35 cellular contexts compared by ENCODE assay signal in the genomic region with DNA sequence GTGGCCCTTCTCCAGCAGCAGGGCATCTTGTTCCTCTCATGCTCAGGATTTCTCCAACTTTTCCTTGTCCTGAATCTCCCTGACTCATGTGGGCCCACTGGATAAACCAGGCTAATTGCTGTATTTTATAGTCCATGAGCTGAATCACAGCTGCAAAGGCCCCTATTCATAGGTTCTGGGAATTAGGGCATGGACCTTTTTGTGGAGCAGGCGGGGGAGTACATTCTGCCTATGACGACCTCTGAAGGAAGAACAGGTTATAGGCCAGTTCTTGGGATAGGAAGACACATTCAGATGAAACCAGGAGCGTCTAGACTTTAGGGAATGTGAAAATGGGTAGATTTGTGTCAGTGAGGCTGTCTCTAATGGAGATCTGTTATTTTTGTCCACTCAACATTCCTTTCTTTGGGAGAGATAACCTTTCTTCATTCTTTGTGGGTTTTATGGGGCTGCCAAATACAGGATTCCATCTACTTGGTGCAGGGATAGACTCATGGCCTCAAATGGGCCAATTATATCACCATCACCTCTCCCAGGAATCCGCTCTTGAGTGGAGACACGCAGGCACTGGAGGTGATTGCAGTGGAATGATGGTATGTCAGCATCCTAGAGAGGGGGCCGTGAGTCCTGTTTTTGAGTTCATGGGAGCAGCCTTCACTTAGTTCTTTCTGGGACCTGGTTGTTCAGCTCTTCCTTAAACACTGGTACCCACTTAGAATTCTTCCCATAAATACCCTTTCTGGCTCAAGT. TPM values are rescaled to one million over a fixed set of nuclear protein-coding genes. Genes with fewer than 3 reads are reported as not detected.
"Had no signal": no experiment of that assay in that cellular context is flagged by ENCODE, and none has a peak within 500 bp of the region (broad histone marks: within the 10 kb centered on the region; RNA-seq: fewer than 3 reads in every experiment).

No MANE protein-coding gene starts in this region.

- H3K9me3 ChIP-seq: heart left ventricle, left lung, lower lobe of right lung, neutrophil, right atrium auricular region, right lobe of liver, stomach, testis, thyroid gland, transverse colon, upper lobe of right lung had no signal

- H3K36me3 ChIP-seq: heart left ventricle, left lung, lower lobe of right lung, neural progenitor cell, neutrophil, right atrium auricular region, right lobe of liver, stomach, thyroid gland, transverse colon, upper lobe of right lung had no signal

- H3K4me1 Mint-ChIP-seq: immature natural killer cell; naive thymus-derived CD8-positive, alpha-beta T cell; stimulated activated naive B cell treated with anti-CD40 and anti-IgM and Interleukin-4, amounts not matched to agents 10 μg/mL and 1 μg/mL and 100 μg/mL, for 72 hours had no signal

- H3K4me3 ChIP-seq: heart left ventricle, left lung, lower lobe of right lung, neural progenitor cell, right atrium auricular region, right lobe of liver, skin epidermis, stomach, testis, thyroid gland, transverse colon, upper lobe of right lung had no signal

- H3K27me3 ChIP-seq: neural progenitor cell, right atrium auricular region, right lobe of liver, testis, thyroid gland, upper lobe of right lung had no signal

- H3K79me2 ChIP-seq: parathyroid adenoma had no signal

- H3K4me1 ChIP-seq: heart left ventricle, left lung, lower lobe of right lung, neural progenitor cell, parathyroid adenoma, right atrium auricular region, right lobe of liver, stomach, testis, thyroid gland, transverse colon, upper lobe of right lung had no signal

- H3K27ac Mint-ChIP-seq: immature natural killer cell; naive thymus-derived CD8-positive, alpha-beta T cell; nephron; neural progenitor cell; stimulated activated naive B cell treated with anti-CD40 and anti-IgM and Interleukin-4, amounts not matched to agents 10 μg/mL and 1 μg/mL and 100 μg/mL, for 72 hours had no signal

- H3K4me3 Mint-ChIP-seq: immature natural killer cell; naive thymus-derived CD8-positive, alpha-beta T cell; nephron; neural progenitor cell; stimulated activated naive B cell treated with anti-CD40 and anti-IgM and Interleukin-4, amounts not matched to agents 10 μg/mL and 1 μg/mL and 100 μg/mL, for 72 hours had no signal

- H3K36me3 Mint-ChIP-seq: immature natural killer cell; naive thymus-derived CD8-positive, alpha-beta T cell; neural progenitor cell; stimulated activated naive B cell treated with anti-CD40 and anti-IgM and Interleukin-4, amounts not matched to agents 10 μg/mL and 1 μg/mL and 100 μg/mL, for 72 hours had no signal

- H3K4me2 ChIP-seq: neural progenitor cell had no signal

- H2AFZ ChIP-seq: neural progenitor cell, parathyroid adenoma had no signal

- H3K27ac ChIP-seq: heart left ventricle, left lung, lower lobe of right lung, neural progenitor cell, neutrophil, parathyroid adenoma, right atrium auricular region, right lobe of liver, skin epidermis, stomach, testis, thyroid gland, transverse colon, upper lobe of right lung had no signal

- H3K9me3 Mint-ChIP-seq: immature natural killer cell; naive thymus-derived CD8-positive, alpha-beta T cell; nephron; neural progenitor cell; stimulated activated naive B cell treated with anti-CD40 and anti-IgM and Interleukin-4, amounts not matched to agents 10 μg/mL and 1 μg/mL and 100 μg/mL, for 72 hours had no signal

- ATAC-seq: heart left ventricle; left colon; left lung; lower lobe of right lung; naive thymus-derived CD8-positive, alpha-beta T cell; right lobe of liver; stimulated activated naive B cell treated with anti-CD40 and anti-IgM and Interleukin-4, amounts not matched to agents 10 μg/mL and 1 μg/mL and 100 μg/mL, for 72 hours; stimulated activated naive CD8-positive, alpha-beta T cell treated with anti-CD3 and anti-CD28 coated beads, Interleukin-15, Interleukin-2, amounts not matched to agents 100 U/mL and 50 U/mL, for 24 hours; upper lobe of right lung had no signal

- H3K9ac ChIP-seq: neural progenitor cell, parathyroid adenoma had no signal

- DNase-seq: heart left ventricle; hypothalamus; immature natural killer cell; left colon; left lung; lower lobe of right lung; mammary epithelial cell; mesenchymal stem cell; naive thymus-derived CD8-positive, alpha-beta T cell; occipital lobe; right lobe of liver; stimulated activated CD4-positive, alpha-beta T cell treated with anti-CD3 and anti-CD28 coated beads, Interleukin-12 subunit alpha, Interleukin-12 subunit beta, amount 100 ng/mL, for 4 hours; stimulated activated CD4-positive, alpha-beta T cell treated with anti-CD3 and anti-CD28 coated beads, Interleukin-15, amount 100 ng/mL, for 24 hours; stimulated activated CD4-positive, alpha-beta T cell treated with anti-CD3 and anti-CD28 coated beads, Interleukin-2, amount 100 ng/mL, for 24 hours; stimulated activated CD4-positive, alpha-beta T cell treated with anti-CD3 and anti-CD28 coated beads, Interleukin-4, amount 100 ng/mL, for 1 hour; stimulated activated naive B cell treated with anti-CD40 and anti-IgM and Interleukin-4, amounts not matched to agents 10 μg/mL and 1 μg/mL and 100 μg/mL, for 72 hours; stimulated activated naive CD8-positive, alpha-beta T cell treated with anti-CD3 and anti-CD28 coated beads, Interleukin-15, Interleukin-2, amounts not matched to agents 100 U/mL and 50 U/mL, for 24 hours; stomach; testis; thyroid gland; transverse colon; upper lobe of right lung had no signal

- FAIRE-seq: islet of Langerhans, urothelium cell line had no signal

RNA-seq across cellular contexts. Expression of a gene that starts 45.1 kb away (rescaled TPM):
- total RNA-seq: heart left ventricle; left colon; left lung; liver; lower lobe of right lung; mammary epithelial cell; naive thymus-derived CD8-positive, alpha-beta T cell; osteocyte; posterior vena cava; pulmonary artery endothelial cell; renal cortical epithelial cell; right atrium auricular region; right lobe of liver; stomach; transverse colon; upper lobe of right lung had no signal
- polyA plus RNA-seq: heart left ventricle; immature natural killer cell; liver; mammary epithelial cell; naive thymus-derived CD8-positive, alpha-beta T cell; stomach had no signal
